In genomic region chr4:38028556-38028955, GRCh38 we compare ENCODE assay signal across 20 cellular contexts.
DNase-seq lines count a peak whose midpoint lies in the region; ATAC-seq and TF ChIP-seq lines count a peak whose summit lies in the region.
"Had no signal": no experiment of that assay in that cellular context is flagged by ENCODE, and none has a peak within 500 bp of the region (broad histone marks: within the 10 kb centered on the region; RNA-seq: fewer than 3 reads in every experiment).

No MANE protein-coding gene starts in this region.

- H3K4me1 ChIP-seq in transverse colon = peaks cover 0 to 33% (median 2%) of the 10 kb centered on the region in 4 donors
- H3K4me1 ChIP-seq: A549 had no signal

- H3K27me3 Mint-ChIP-seq in nephron progenitor cell (ENCODE audit: low read depth, poor library complexity) = no peaks in the 10 kb centered on the region
- H3K27me3 Mint-ChIP-seq: CD4-positive, alpha-beta memory T cell had no signal

- H3K4me3 ChIP-seq in fibroblast of villous mesenchyme (ENCODE audit: low read depth, low read length) (no peak overlapping the region), transverse colon (no peak overlapping the region)
- H3K4me3 ChIP-seq: A549, GM12878 had no signal

- TF ChIP-seq CTCF in fibroblast of villous mesenchyme (IDR thresholded peaks at IDR 0.05; ENCODE audit: insufficient read depth, low read depth, low read length) (no peak), nephron progenitor cell (IDR thresholded peaks at IDR 0.05) (no peak), transverse colon (IDR thresholded peaks at IDR 0.05) (no peak)

- ATAC-seq in HG03469 (IDR thresholded peaks at IDR 0.05; ENCODE audit: unreplicated experiment) (no peak), GM18868 (IDR thresholded peaks at IDR 0.05; ENCODE audit: unreplicated experiment) (no peak)
- ATAC-seq: A549, GM12878 had no signal

- WGBS in transverse colon (ENCODE audit: low coverage in 1 of 2), 2 donors = 84 to 91% methylated on average over 6 of the region's 6 CpGs

- H3K27ac ChIP-seq in transverse colon = peak overlapping the region; percentile 37 to 56 (median 47)
- H3K27ac ChIP-seq: A549, HL-60, KMS-11 had no signal

- TF ChIP-seq EP300 in transverse colon (IDR thresholded peaks at IDR 0.05; ENCODE audit: low read depth) = no peak

- peaks cover 0 to 18% (median 3%) of the 10 kb centered on the region in 4 donors for H3K36me3 ChIP-seq in transverse colon

- H3K27me3 ChIP-seq in transverse colon = no peaks in the 10 kb centered on the region

- H3K27ac Mint-ChIP-seq in nephron progenitor cell = peak overlapping the region; percentile 78

- TF ChIP-seq POLR2A in transverse colon (IDR thresholded peaks at IDR 0.05) = no peak

- no peaks in the 10 kb centered on the region for H3K9me3 Mint-ChIP-seq in nephron progenitor cell
- H3K9me3 Mint-ChIP-seq: CD4-positive, alpha-beta memory T cell had no signal

- intact Hi-C loops in transverse colon (cut with DNase I; ENCODE audit: low total_unique reads) = loop anchor here (5.0 to 10.0 kb wide), 2 partner anchors 54 to 141 kb away; no protein-coding TSS in a partner anchor

- peak; percentile 66 for DNase-seq in amniotic epithelial cell (ENCODE audit: low read depth)
- peak; percentile 65 for DNase-seq in fibroblast of villous mesenchyme (ENCODE audit: low read depth)
- no peak for DNase-seq in nephron progenitor cell
- no peak for DNase-seq in transverse colon
- no peak for DNase-seq in CD1c-positive myeloid dendritic cell (ENCODE audit: extremely low spot score)
- DNase-seq: CD4-positive, alpha-beta memory T cell; DMS53; EL; NCI-H1417 treated with DMSO at 0.1 percent for 48 hours; NCI-H187 treated with DMSO at 0.1 percent for 48 hours; NCI-H2227 treated with DMSO at 0.1 percent for 48 hours; NCI-H510A treated with DMSO at 0.1 percent for 48 hours; NCI-H82; RPMI8226 had no signal

- peaks cover 42% of the 10 kb centered on the region for H3K36me3 Mint-ChIP-seq in nephron progenitor cell (ENCODE audit: low read depth)

- in situ Hi-C loops in transverse colon (cut with MboI; ENCODE audit: low pct_ligation_motif_present in 1 of 4, low pct_unique_long_range_greater_than_20kb in 1 of 4, low sequenced_read_pairs in 3 of 4) = loop anchor here in 3 of 4 donors (25.0 kb wide), 2 partner anchors 141 to 416 kb away; partner anchors contain the start of gene TBC1D1 (in 1 of the 3)

- H3K4me1 Mint-ChIP-seq in nephron progenitor cell = peaks cover 19% of the 10 kb centered on the region
- H3K4me1 Mint-ChIP-seq: CD4-positive, alpha-beta memory T cell had no signal

- H3K4me3 Mint-ChIP-seq in nephron progenitor cell = no peak overlapping the region
- H3K4me3 Mint-ChIP-seq: CD4-positive, alpha-beta memory T cell had no signal

- no peaks in the 10 kb centered on the region for H3K9me3 ChIP-seq in transverse colon
- H3K9me3 ChIP-seq: A549 had no signal

Comparison
In these comparisons a context has a peak if more than half of its experiments do, and no peak if none do; other contexts are left out.
1. DNase-seq: peak in amniotic epithelial cell (single experiment) and fibroblast of villous mesenchyme (single experiment); none in nephron progenitor cell (single experiment), transverse colon (single experiment) and CD1c-positive myeloid dendritic cell (single experiment).